Comparison of ENCODE assay signal across 1 cellular context in the genomic region with DNA sequence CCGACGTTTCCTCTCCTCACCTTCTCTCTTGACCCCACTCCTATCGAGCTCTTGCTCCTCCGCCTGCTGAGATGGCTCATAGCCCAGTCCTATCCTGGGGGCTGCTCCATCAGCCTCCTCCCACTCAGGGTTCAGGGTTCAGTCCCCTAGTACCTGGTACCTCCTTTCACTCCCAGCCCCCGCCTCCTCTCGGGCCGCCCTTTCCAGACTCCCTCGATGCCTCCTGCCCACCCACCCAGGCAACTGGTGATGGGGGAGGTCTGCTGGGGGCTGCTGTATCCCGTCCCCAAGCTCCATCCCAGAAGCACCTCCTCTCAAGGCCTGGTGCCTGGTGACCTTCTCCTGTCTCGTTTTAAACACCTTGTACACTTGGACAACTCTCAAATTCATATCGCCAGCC.
TF ChIP-seq lines count a peak whose summit lies in the region.

No MANE protein-coding gene starts in this region.

TF ChIP-seq in IMR-90, 13 proteins besides CTCF, POLR2A, EP300 and RAD21:
- TF ChIP-seq CEBPB (IDR thresholded peaks at IDR 0.05; ENCODE audit: low read depth, low read length) (no peak), RCOR1 (IDR thresholded peaks at IDR 0.05; ENCODE audit: insufficient replicate concordance, low read length) (no peak), MAZ (IDR thresholded peaks at IDR 0.05; ENCODE audit: borderline replicate concordance, low read depth, low read length) (no peak), RFX5 (IDR thresholded peaks at IDR 0.05; ENCODE audit: low read depth, low read length) (no peak), MAFK (IDR thresholded peaks at IDR 0.05; ENCODE audit: low read depth, low read length) (no peak), BHLHE40 (IDR thresholded peaks at IDR 0.05; ENCODE audit: low read depth, low read length) (no peak), MXI1 (IDR thresholded peaks at IDR 0.05; ENCODE audit: borderline replicate concordance, low read depth, low read length) (no peak), CHD1 (IDR thresholded peaks at IDR 0.05; ENCODE audit: low read depth, low read length) (no peak), FOS (IDR thresholded peaks at IDR 0.05; ENCODE audit: low read depth, low read length) (no peak)
- TF ChIP-seq, protein P1, sequence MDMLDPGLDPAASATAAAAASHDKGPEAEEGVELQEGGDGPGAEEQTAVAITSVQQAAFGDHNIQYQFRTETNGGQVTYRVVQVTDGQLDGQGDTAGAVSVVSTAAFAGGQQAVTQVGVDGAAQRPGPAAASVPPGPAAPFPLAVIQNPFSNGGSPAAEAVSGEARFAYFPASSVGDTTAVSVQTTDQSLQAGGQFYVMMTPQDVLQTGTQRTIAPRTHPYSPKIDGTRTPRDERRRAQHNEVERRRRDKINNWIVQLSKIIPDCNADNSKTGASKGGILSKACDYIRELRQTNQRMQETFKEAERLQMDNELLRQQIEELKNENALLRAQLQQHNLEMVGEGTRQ (IDR thresholded peaks at IDR 0.05; ENCODE audit: low read depth, low read length) = no peak
